Comparison of ENCODE assay signal across 23 cellular contexts in genomic region chr10:81472927-81473470, GRCh38.
"Had no signal": no experiment of that assay in that cellular context is flagged by ENCODE, and none has a peak within 500 bp of the region (broad histone marks: within the 10 kb centered on the region; RNA-seq: fewer than 3 reads in every experiment).

No MANE protein-coding gene starts in this region.

- H3K36me3 ChIP-seq: esophagus squamous epithelium, gastroesophageal sphincter, heart left ventricle, right lobe of liver had no signal

- H3K4me3 ChIP-seq: dorsolateral prefrontal cortex, esophagus squamous epithelium, gastroesophageal sphincter, heart left ventricle, right lobe of liver had no signal

- H3K4me1 ChIP-seq: esophagus squamous epithelium, gastroesophageal sphincter, heart left ventricle, right lobe of liver had no signal

- H3K9me3 Mint-ChIP-seq: stimulated activated memory B cell treated with anti-CD40 and anti-IgM and Interleukin-4, amounts not matched to agents 10 μg/mL and 1 μg/mL and 100 μg/mL, for 72 hours; T-helper 1 cell treated with Interleukin-12 subunit alpha and Interleukin-12 subunit beta and Interleukin-4 antibody, amounts not matched to agents 30 μg/mL and 1 μg/mL, for 36 hours had no signal

- H3K27me3 Mint-ChIP-seq: activated CD4-positive, alpha-beta memory T cell treated with anti-CD3 and anti-CD28 coated beads for 36 hours; stimulated activated memory B cell treated with anti-CD40 and anti-IgM and Interleukin-4, amounts not matched to agents 10 μg/mL and 1 μg/mL and 100 μg/mL, for 72 hours had no signal

- H3K36me3 Mint-ChIP-seq: activated CD4-positive, alpha-beta memory T cell treated with anti-CD3 and anti-CD28 coated beads for 36 hours; brain; stimulated activated memory B cell treated with anti-CD40 and anti-IgM and Interleukin-4, amounts not matched to agents 10 μg/mL and 1 μg/mL and 100 μg/mL, for 72 hours had no signal

- H3K4me1 Mint-ChIP-seq: brain; nephron; stimulated activated memory B cell treated with anti-CD40 and anti-IgM and Interleukin-4, amounts not matched to agents 10 μg/mL and 1 μg/mL and 100 μg/mL, for 72 hours had no signal

- ATAC-seq: activated T-cell treated with anti-CD3 and anti-CD28 coated beads, Interleukin-2, amount 50 U/mL, for 72 hours; gastroesophageal sphincter; heart left ventricle; stimulated activated memory B cell treated with anti-CD40 and anti-IgM and Interleukin-4, amounts not matched to agents 10 μg/mL and 1 μg/mL and 100 μg/mL, for 72 hours had no signal

- H3K9me3 ChIP-seq: right lobe of liver had no signal

- H3K27ac ChIP-seq: dorsolateral prefrontal cortex, esophagus squamous epithelium, gastroesophageal sphincter, heart left ventricle, right lobe of liver had no signal

- DNase-seq: activated CD4-positive, alpha-beta memory T cell treated with anti-CD3 and anti-CD28 coated beads for 36 hours; activated CD4-positive, alpha-beta T cell treated with anti-CD3 and anti-CD28 coated beads for 4 hours; activated CD4-positive, CD25-positive, alpha-beta regulatory T cell; activated effector memory CD4-positive, alpha-beta T cell treated with anti-CD3 and anti-CD28 coated beads, Interleukin-2, amount 50 U/mL, for 16 hours; activated naive CD4-positive, alpha-beta T cell treated with anti-CD3 and anti-CD28 coated beads, Interleukin-2, amount 50 U/mL, for 16 hours; activated T-cell treated with anti-CD3 and anti-CD28 coated beads, Interleukin-2, amount 50 U/mL, for 72 hours; anterior cingulate cortex; central memory CD4-positive, alpha-beta T cell; dorsolateral prefrontal cortex; esophagus squamous epithelium; midbrain; occipital lobe; right lobe of liver; small intestine; stimulated activated CD4-positive, alpha-beta T cell treated with anti-CD3 and anti-CD28 coated beads, Interleukin-15, amount 100 ng/mL, for 24 hours; T1000; trophoblast cell had no signal

- H3K27me3 ChIP-seq: dorsolateral prefrontal cortex, esophagus squamous epithelium, gastroesophageal sphincter, heart left ventricle, right lobe of liver had no signal

- H3K27ac Mint-ChIP-seq: activated CD4-positive, alpha-beta memory T cell treated with anti-CD3 and anti-CD28 coated beads for 36 hours; activated T-cell treated with anti-CD3 and anti-CD28 coated beads, Interleukin-2, amount 50 U/mL, for 72 hours; brain; nephron; stimulated activated memory B cell treated with anti-CD40 and anti-IgM and Interleukin-4, amounts not matched to agents 10 μg/mL and 1 μg/mL and 100 μg/mL, for 72 hours; T-helper 1 cell treated with Interleukin-12 subunit alpha and Interleukin-12 subunit beta and Interleukin-4 antibody, amounts not matched to agents 30 μg/mL and 1 μg/mL, for 36 hours had no signal

- H3K4me3 Mint-ChIP-seq: activated CD4-positive, alpha-beta memory T cell treated with anti-CD3 and anti-CD28 coated beads for 36 hours; activated T-cell treated with anti-CD3 and anti-CD28 coated beads, Interleukin-2, amount 50 U/mL, for 72 hours; brain; nephron; stimulated activated memory B cell treated with anti-CD40 and anti-IgM and Interleukin-4, amounts not matched to agents 10 μg/mL and 1 μg/mL and 100 μg/mL, for 72 hours; T-helper 1 cell treated with Interleukin-12 subunit alpha and Interleukin-12 subunit beta and Interleukin-4 antibody, amounts not matched to agents 30 μg/mL and 1 μg/mL, for 36 hours had no signal
